1 cellular context compared by ENCODE assay signal in genomic region chr7:234712-235553, GRCh38.
A peak's percentile ranks its signal among the peaks of the same experiment; 100 is the strongest.
TF ChIP-seq lines count a peak whose summit lies in the region.

No MANE protein-coding gene starts in this region.

TF ChIP-seq in HepG2, 621 proteins besides CTCF, POLR2A, EP300 and RAD21 (continued from another document and continues in another):
- TF ChIP-seq SAP130 (CRISPR knock-in tag; IDR thresholded peaks at IDR 0.05; ENCODE audit: low read depth) (peak; percentile 96), THAP8 (CRISPR knock-in tag; IDR thresholded peaks at IDR 0.05; ENCODE audit: borderline replicate concordance) (no peak), GMEB1 (CRISPR knock-in tag; IDR thresholded peaks at IDR 0.05; ENCODE audit: borderline replicate concordance) (0 out of 2 replicates have a peak, but pooled peaks have one; percentile 47), ATRX (CRISPR knock-in tag; IDR thresholded peaks at IDR 0.05; ENCODE audit: borderline replicate concordance) (no peak), ZNF546 (CRISPR knock-in tag; conservative IDR thresholded peaks at IDR 0.05) (no peak), MEIS2 (CRISPR knock-in tag; IDR thresholded peaks at IDR 0.05) (peak; percentile 64; the same call in 1 of the 2 replicates), PHF5A (CRISPR knock-in tag; IDR thresholded peaks at IDR 0.05; ENCODE audit: low read depth, unreplicated experiment) (no peak), PREB (CRISPR knock-in tag; IDR thresholded peaks at IDR 0.05) (no peak), TARDBP (CRISPR knock-in tag; IDR thresholded peaks at IDR 0.05) (no peak; the same call in 1 of the 2 replicates), TRAFD1 (CRISPR knock-in tag; IDR thresholded peaks at IDR 0.05; ENCODE audit: borderline replicate concordance) (no peak), ARID2 (CRISPR knock-in tag; IDR thresholded peaks at IDR 0.05; ENCODE audit: borderline replicate concordance) (no peak), ZNF468 (CRISPR knock-in tag; IDR thresholded peaks at IDR 0.05) (no peak), ZSCAN29 (CRISPR knock-in tag; conservative IDR thresholded peaks at IDR 0.05) (no peak), DMAP1 (CRISPR knock-in tag; IDR thresholded peaks at IDR 0.05) (peak; percentile 78), ARNT2 (CRISPR knock-in tag; IDR thresholded peaks at IDR 0.05; ENCODE audit: low read depth) (peak; percentile 73; the same call in 1 of the 2 replicates), ZNF557 (CRISPR knock-in tag; IDR thresholded peaks at IDR 0.05) (no peak), ZNF775 (CRISPR knock-in tag; IDR thresholded peaks at IDR 0.05; ENCODE audit: borderline replicate concordance) (no peak), KDM5A (IDR thresholded peaks at IDR 0.05; ENCODE audit: borderline replicate concordance, low read length) (no peak), SATB2 (CRISPR knock-in tag; IDR thresholded peaks at IDR 0.05) (no peak), MEF2D (CRISPR knock-in tag; IDR thresholded peaks at IDR 0.05) (peak; percentile 70; the same call in 1 of the 2 replicates), ZNF607 (CRISPR knock-in tag; IDR thresholded peaks at IDR 0.05; ENCODE audit: borderline replicate concordance) (peak; percentile 44; the same call in 1 of the 2 replicates), FOXP1 (IDR thresholded peaks at IDR 0.05) (0 out of 2 replicates have a peak, but pooled peaks have one; percentile 24), FOXP1 (CRISPR knock-in tag; IDR thresholded peaks at IDR 0.05) (peak; percentile 97), ZEB1 (IDR thresholded peaks at IDR 0.05; ENCODE audit: insufficient replicate concordance, low read depth) (peak; percentile 42), KDM2A (CRISPR knock-in tag; IDR thresholded peaks at IDR 0.05; ENCODE audit: borderline replicate concordance, low read depth) (peak; percentile 59), SP4 (CRISPR knock-in tag; IDR thresholded peaks at IDR 0.05) (no peak), MBD4 (IDR thresholded peaks at IDR 0.05; ENCODE audit: borderline replicate concordance, low read length) (no peak), ZNF556 (CRISPR knock-in tag; IDR thresholded peaks at IDR 0.05; ENCODE audit: borderline replicate concordance) (peak; percentile 30; the same call in 1 of the 2 replicates), ZNF737 (CRISPR knock-in tag; IDR thresholded peaks at IDR 0.05; ENCODE audit: borderline replicate concordance) (no peak), ZNF816 (CRISPR knock-in tag; IDR thresholded peaks at IDR 0.05; ENCODE audit: borderline replicate concordance) (no peak), ATAD3A (CRISPR knock-in tag; IDR thresholded peaks at IDR 0.05) (no peak), NR2F6 (IDR thresholded peaks at IDR 0.05) (0 out of 2 replicates have a peak, but pooled peaks have one; percentile 15), NR2F6 (CRISPR knock-in tag; IDR thresholded peaks at IDR 0.05) (peak; percentile 61), MZF1 (CRISPR knock-in tag; IDR thresholded peaks at IDR 0.05; ENCODE audit: borderline replicate concordance) (no peak), ZNF3 (CRISPR knock-in tag; IDR thresholded peaks at IDR 0.05) (0 out of 2 replicates have a peak, but pooled peaks have one; percentile 21), CREB1 (IDR thresholded peaks at IDR 0.05) (no peak), CREB1 (CRISPR knock-in tag; IDR thresholded peaks at IDR 0.05) (no peak), ZNF724P (CRISPR knock-in tag; IDR thresholded peaks at IDR 0.05; ENCODE audit: borderline replicate concordance) (peak; percentile 53; the same call in 1 of the 2 replicates), CEBPZ (IDR thresholded peaks at IDR 0.05; ENCODE audit: low read length) (no peak), ZNF547 (CRISPR knock-in tag; IDR thresholded peaks at IDR 0.05) (no peak), ZNF282 (IDR thresholded peaks at IDR 0.05; ENCODE audit: partially characterized antibody) (no peak), ZNF562 (CRISPR knock-in tag; IDR thresholded peaks at IDR 0.05; ENCODE audit: borderline replicate concordance) (no peak), TBX2 (CRISPR knock-in tag; IDR thresholded peaks at IDR 0.05; ENCODE audit: borderline replicate concordance) (peak; percentile 97), SNAI1 (CRISPR knock-in tag; IDR thresholded peaks at IDR 0.05; ENCODE audit: borderline replicate concordance) (no peak), ZNF75D (CRISPR knock-in tag; IDR thresholded peaks at IDR 0.05; ENCODE audit: borderline replicate concordance) (no peak), HNRNPUL1 (IDR thresholded peaks at IDR 0.05; ENCODE audit: low read depth, low read length) (no peak), SRSF1 (optimal IDR thresholded peaks at IDR 0.05; ENCODE audit: low read depth, low read length) (no peak), HNRNPLL (IDR thresholded peaks at IDR 0.05; ENCODE audit: low read depth, low read length, poor library complexity, severe bottlenecking) (no peak), ZNF335 (CRISPR knock-in tag; IDR thresholded peaks at IDR 0.05) (peak; percentile 77; the same call in 1 of the 2 replicates), ZNF781 (CRISPR knock-in tag; IDR thresholded peaks at IDR 0.05; ENCODE audit: borderline replicate concordance, not compliant biosample characterization) (peak; percentile 38)
- TF ChIP-seq, protein P1, sequence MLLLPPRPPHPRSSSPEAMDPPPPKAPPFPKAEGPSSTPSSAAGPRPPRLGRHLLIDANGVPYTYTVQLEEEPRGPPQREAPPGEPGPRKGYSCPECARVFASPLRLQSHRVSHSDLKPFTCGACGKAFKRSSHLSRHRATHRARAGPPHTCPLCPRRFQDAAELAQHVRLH (CRISPR knock-in tag; IDR thresholded peaks at IDR 0.05; ENCODE audit: borderline replicate concordance, low read depth) = peak; percentile 87; the same call in 1 of the 2 replicates
- TF ChIP-seq, protein P2, sequence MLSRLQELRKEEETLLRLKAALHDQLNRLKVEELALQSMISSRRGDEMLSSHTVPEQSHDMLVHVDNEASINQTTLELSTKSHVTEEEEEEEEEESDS (CRISPR knock-in tag; IDR thresholded peaks at IDR 0.05; ENCODE audit: borderline replicate concordance) = no peak
- TF ChIP-seq, protein P3, sequence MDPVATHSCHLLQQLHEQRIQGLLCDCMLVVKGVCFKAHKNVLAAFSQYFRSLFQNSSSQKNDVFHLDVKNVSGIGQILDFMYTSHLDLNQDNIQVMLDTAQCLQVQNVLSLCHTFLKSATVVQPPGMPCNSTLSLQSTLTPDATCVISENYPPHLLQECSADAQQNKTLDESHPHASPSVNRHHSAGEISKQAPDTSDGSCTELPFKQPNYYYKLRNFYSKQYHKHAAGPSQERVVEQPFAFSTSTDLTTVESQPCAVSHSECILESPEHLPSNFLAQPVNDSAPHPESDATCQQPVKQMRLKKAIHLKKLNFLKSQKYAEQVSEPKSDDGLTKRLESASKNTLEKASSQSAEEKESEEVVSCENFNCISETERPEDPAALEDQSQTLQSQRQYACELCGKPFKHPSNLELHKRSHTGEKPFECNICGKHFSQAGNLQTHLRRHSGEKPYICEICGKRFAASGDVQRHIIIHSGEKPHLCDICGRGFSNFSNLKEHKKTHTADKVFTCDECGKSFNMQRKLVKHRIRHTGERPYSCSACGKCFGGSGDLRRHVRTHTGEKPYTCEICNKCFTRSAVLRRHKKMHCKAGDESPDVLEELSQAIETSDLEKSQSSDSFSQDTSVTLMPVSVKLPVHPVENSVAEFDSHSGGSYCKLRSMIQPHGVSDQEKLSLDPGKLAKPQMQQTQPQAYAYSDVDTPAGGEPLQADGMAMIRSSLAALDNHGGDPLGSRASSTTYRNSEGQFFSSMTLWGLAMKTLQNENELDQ (CRISPR knock-in tag; IDR thresholded peaks at IDR 0.05; ENCODE audit: borderline replicate concordance) = no peak
- TF ChIP-seq, protein P4, sequence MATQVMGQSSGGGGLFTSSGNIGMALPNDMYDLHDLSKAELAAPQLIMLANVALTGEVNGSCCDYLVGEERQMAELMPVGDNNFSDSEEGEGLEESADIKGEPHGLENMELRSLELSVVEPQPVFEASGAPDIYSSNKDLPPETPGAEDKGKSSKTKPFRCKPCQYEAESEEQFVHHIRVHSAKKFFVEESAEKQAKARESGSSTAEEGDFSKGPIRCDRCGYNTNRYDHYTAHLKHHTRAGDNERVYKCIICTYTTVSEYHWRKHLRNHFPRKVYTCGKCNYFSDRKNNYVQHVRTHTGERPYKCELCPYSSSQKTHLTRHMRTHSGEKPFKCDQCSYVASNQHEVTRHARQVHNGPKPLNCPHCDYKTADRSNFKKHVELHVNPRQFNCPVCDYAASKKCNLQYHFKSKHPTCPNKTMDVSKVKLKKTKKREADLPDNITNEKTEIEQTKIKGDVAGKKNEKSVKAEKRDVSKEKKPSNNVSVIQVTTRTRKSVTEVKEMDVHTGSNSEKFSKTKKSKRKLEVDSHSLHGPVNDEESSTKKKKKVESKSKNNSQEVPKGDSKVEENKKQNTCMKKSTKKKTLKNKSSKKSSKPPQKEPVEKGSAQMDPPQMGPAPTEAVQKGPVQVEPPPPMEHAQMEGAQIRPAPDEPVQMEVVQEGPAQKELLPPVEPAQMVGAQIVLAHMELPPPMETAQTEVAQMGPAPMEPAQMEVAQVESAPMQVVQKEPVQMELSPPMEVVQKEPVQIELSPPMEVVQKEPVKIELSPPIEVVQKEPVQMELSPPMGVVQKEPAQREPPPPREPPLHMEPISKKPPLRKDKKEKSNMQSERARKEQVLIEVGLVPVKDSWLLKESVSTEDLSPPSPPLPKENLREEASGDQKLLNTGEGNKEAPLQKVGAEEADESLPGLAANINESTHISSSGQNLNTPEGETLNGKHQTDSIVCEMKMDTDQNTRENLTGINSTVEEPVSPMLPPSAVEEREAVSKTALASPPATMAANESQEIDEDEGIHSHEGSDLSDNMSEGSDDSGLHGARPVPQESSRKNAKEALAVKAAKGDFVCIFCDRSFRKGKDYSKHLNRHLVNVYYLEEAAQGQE (IDR thresholded peaks at IDR 0.05; ENCODE audit: borderline replicate concordance in 1 of 2, low read depth in 1 of 2, low read length in 2 of 2) = no peak
